Comparison of ENCODE assay signal across 8 cellular contexts in the genomic region with DNA sequence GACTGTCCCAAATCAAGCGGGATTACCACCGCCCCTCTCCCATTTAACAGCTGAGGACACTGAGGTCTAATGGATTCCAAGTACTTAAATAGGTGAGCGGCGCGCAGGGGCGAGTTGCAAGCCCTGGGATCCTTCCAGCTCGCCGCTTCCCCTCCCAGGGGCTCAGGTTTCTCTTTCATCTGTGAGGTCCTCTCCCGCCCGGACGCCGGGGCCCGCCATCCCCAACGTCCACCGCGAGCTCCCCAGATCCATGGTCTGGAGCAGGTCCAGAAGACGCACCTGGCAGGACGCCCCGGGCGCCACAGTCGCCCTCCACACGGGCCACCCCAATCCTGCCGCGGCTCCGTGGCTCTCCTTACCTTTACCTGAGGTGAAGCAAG. TPM values are rescaled to one million over a fixed set of nuclear protein-coding genes. Genes with fewer than 3 reads are reported as not detected.
DNase-seq lines count a peak whose midpoint lies in the region; ATAC-seq, FAIRE-seq and TF ChIP-seq lines count a peak whose summit lies in the region.

No MANE protein-coding gene starts in this region.

- FAIRE-seq in HTR-8/SVneo (lab: Jason Lieb, UNC): no peak

- peaks cover 14% of the 10 kb centered on the region for H3K36me3 Mint-ChIP-seq in stimulated activated naive CD8-positive, alpha-beta T cell treated with anti-CD3 and anti-CD28 coated beads, Interleukin-15, Interleukin-2, amounts not matched to agents 100 ng/mL and 50 ng/mL, for 24 hours (ENCODE audit: low read depth)
- H3K36me3 Mint-ChIP-seq in WTC11: no peaks in the 10 kb centered on the region

- 0% methylated on average over 24 to 25 of the region's 25 CpGs for WGBS in psoas muscle, 3 donors

- H3K9me3 ChIP-seq in psoas muscle: no peaks in the 10 kb centered on the region

- H3K4me3 Mint-ChIP-seq in stimulated activated naive CD8-positive, alpha-beta T cell treated with anti-CD3 and anti-CD28 coated beads, Interleukin-15, Interleukin-2, amounts not matched to agents 100 ng/mL and 50 ng/mL, for 24 hours: peak overlapping the region; percentile 89
- H3K4me3 Mint-ChIP-seq in WTC11: peak overlapping the region; percentile 95

- H3K36me3 ChIP-seq in psoas muscle (ENCODE audit: insufficient read depth in 1 of 2, low read depth in 1 of 2): no peaks in the 10 kb centered on the region

- H3K27ac Mint-ChIP-seq in stimulated activated naive CD8-positive, alpha-beta T cell treated with anti-CD3 and anti-CD28 coated beads, Interleukin-15, Interleukin-2, amounts not matched to agents 100 ng/mL and 50 ng/mL, for 24 hours: peak overlapping the region; percentile 99
- H3K27ac Mint-ChIP-seq in WTC11: peak overlapping the region; percentile 97

- H3K27me3 ChIP-seq in psoas muscle (ENCODE audit: insufficient read depth in 3 of 3, low read length in 2 of 3): no peaks in the 10 kb centered on the region

- H3K4me1 Mint-ChIP-seq in stimulated activated naive CD8-positive, alpha-beta T cell treated with anti-CD3 and anti-CD28 coated beads, Interleukin-15, Interleukin-2, amounts not matched to agents 100 ng/mL and 50 ng/mL, for 24 hours (ENCODE audit: low read depth): peaks cover 59% of the 10 kb centered on the region
- H3K4me1 Mint-ChIP-seq in WTC11: peaks cover 58% of the 10 kb centered on the region

- POLR2A ChIA-PET in WTC11 (lab: Charles Lee): interaction anchor here (0.6 to 2.0 kb wide), 6 partner anchors 19 to 247 kb away, joined by 3 to 6 read pairs (median 3); a partner anchor contains a TSS

- peak overlapping the region; percentile 71 for H3K27ac ChIP-seq in psoas muscle

- intact Hi-C loops in psoas muscle (cut with DNase I): no loop called here

- ATAC-seq in stimulated activated naive CD8-positive, alpha-beta T cell treated with anti-CD3 and anti-CD28 coated beads, Interleukin-15, Interleukin-2, amounts not matched to agents 100 U/mL and 50 U/mL, for 24 hours: no peak
- ATAC-seq in WTC11 (peak; percentile 35), psoas muscle (peak in 3 of 4 donors; percentile 5 to 42 (median 17))

- no peak for DNase-seq in stimulated activated naive CD8-positive, alpha-beta T cell treated with anti-CD3 and anti-CD28 coated beads, Interleukin-15, Interleukin-2, amounts not matched to agents 100 U/mL and 50 U/mL, for 24 hours
- peak; percentile 32 for DNase-seq in HTR-8/SVneo (ENCODE audit: insufficient read length, low spot score)
- DNase-seq in WTC11 (ENCODE audit: low spot score): peak; percentile 63
- DNase-seq in globus pallidus (ENCODE audit: low spot score): peak; percentile 37
- DNase-seq in psoas muscle: no peak
- DNase-seq in cerebellum (ENCODE audit: low spot score): no peak
- DNase-seq in LoVo (ENCODE audit: low spot score): no peak

- no peaks in the 10 kb centered on the region for H3K4me1 ChIP-seq in psoas muscle

- peak overlapping the region; percentile 89 for H3K4me3 ChIP-seq in psoas muscle

- TF ChIP-seq CTCF in WTC11 (IDR thresholded peaks at IDR 0.05) (no peak), psoas muscle (IDR thresholded peaks at IDR 0.05) (no peak)

- H3K27me3 Mint-ChIP-seq in stimulated activated naive CD8-positive, alpha-beta T cell treated with anti-CD3 and anti-CD28 coated beads, Interleukin-15, Interleukin-2, amounts not matched to agents 100 ng/mL and 50 ng/mL, for 24 hours: no peaks in the 10 kb centered on the region
- H3K27me3 Mint-ChIP-seq in WTC11 (ENCODE audit: low read depth): no peaks in the 10 kb centered on the region

- CTCF ChIA-PET in WTC11 (lab: Charles Lee): interaction anchor here (1.3 to 3.5 kb wide), 3 partner anchors 13 to 51 kb away, joined by 3 to 21 read pairs (median 4); no protein-coding TSS in a partner anchor

- H3K9me3 Mint-ChIP-seq in stimulated activated naive CD8-positive, alpha-beta T cell treated with anti-CD3 and anti-CD28 coated beads, Interleukin-15, Interleukin-2, amounts not matched to agents 100 ng/mL and 50 ng/mL, for 24 hours: no peaks in the 10 kb centered on the region
- no peaks in the 10 kb centered on the region for H3K9me3 Mint-ChIP-seq in WTC11

TF ChIP-seq in WTC11, 78 proteins besides CTCF, POLR2A, EP300 and RAD21:
- TF ChIP-seq ZNF138 (CRISPR knock-in tag; conservative IDR thresholded peaks at IDR 0.05) (peak; percentile 70; the same call in 1 of the 2 replicates), ZBTB21 (CRISPR knock-in tag; IDR thresholded peaks at IDR 0.05; ENCODE audit: borderline replicate concordance) (0 out of 2 replicates have a peak, but pooled peaks have one; percentile 32), TP53 (CRISPR knock-in tag; IDR thresholded peaks at IDR 0.05) (peak; percentile 87; the same call in 1 of the 2 replicates), ZNF396 (CRISPR knock-in tag; IDR thresholded peaks at IDR 0.05; ENCODE audit: borderline replicate concordance) (no peak), SOX15 (CRISPR knock-in tag; IDR thresholded peaks at IDR 0.05) (no peak), NR3C1 (CRISPR knock-in tag; conservative IDR thresholded peaks at IDR 0.05; ENCODE audit: low read depth) (0 out of 2 replicates have a peak, but pooled peaks have one; percentile 29), CBFB (CRISPR knock-in tag; IDR thresholded peaks at IDR 0.05; ENCODE audit: low read depth) (peak; percentile 67; the same call in 1 of the 2 replicates), ATF1 (CRISPR knock-in tag; IDR thresholded peaks at IDR 0.05) (0 out of 2 replicates have a peak, but pooled peaks have one; percentile 47), EMX1 (CRISPR knock-in tag; IDR thresholded peaks at IDR 0.05) (no peak), GTF2I (CRISPR knock-in tag; conservative IDR thresholded peaks at IDR 0.05) (peak; percentile 93)
- TF ChIP-seq, protein P1, sequence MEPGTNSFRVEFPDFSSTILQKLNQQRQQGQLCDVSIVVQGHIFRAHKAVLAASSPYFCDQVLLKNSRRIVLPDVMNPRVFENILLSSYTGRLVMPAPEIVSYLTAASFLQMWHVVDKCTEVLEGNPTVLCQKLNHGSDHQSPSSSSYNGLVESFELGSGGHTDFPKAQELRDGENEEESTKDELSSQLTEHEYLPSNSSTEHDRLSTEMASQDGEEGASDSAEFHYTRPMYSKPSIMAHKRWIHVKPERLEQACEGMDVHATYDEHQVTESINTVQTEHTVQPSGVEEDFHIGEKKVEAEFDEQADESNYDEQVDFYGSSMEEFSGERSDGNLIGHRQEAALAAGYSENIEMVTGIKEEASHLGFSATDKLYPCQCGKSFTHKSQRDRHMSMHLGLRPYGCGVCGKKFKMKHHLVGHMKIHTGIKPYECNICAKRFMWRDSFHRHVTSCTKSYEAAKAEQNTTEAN (CRISPR knock-in tag; IDR thresholded peaks at IDR 0.05): peak; percentile 72; the same call in 1 of the 2 replicates
- TF ChIP-seq, protein P2, sequence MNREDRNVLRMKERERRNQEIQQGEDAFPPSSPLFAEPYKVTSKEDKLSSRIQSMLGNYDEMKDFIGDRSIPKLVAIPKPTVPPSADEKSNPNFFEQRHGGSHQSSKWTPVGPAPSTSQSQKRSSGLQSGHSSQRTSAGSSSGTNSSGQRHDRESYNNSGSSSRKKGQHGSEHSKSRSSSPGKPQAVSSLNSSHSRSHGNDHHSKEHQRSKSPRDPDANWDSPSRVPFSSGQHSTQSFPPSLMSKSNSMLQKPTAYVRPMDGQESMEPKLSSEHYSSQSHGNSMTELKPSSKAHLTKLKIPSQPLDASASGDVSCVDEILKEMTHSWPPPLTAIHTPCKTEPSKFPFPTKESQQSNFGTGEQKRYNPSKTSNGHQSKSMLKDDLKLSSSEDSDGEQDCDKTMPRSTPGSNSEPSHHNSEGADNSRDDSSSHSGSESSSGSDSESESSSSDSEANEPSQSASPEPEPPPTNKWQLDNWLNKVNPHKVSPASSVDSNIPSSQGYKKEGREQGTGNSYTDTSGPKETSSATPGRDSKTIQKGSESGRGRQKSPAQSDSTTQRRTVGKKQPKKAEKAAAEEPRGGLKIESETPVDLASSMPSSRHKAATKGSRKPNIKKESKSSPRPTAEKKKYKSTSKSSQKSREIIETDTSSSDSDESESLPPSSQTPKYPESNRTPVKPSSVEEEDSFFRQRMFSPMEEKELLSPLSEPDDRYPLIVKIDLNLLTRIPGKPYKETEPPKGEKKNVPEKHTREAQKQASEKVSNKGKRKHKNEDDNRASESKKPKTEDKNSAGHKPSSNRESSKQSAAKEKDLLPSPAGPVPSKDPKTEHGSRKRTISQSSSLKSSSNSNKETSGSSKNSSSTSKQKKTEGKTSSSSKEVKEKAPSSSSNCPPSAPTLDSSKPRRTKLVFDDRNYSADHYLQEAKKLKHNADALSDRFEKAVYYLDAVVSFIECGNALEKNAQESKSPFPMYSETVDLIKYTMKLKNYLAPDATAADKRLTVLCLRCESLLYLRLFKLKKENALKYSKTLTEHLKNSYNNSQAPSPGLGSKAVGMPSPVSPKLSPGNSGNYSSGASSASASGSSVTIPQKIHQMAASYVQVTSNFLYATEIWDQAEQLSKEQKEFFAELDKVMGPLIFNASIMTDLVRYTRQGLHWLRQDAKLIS (CRISPR knock-in tag; IDR thresholded peaks at IDR 0.05; ENCODE audit: borderline replicate concordance): peak; percentile 44; the same call in 1 of the 2 replicates
TF ChIP-seq in WTC11: peak in this region for 9.

RNA-seq across cellular contexts. Expression of a gene that starts 0.3 kb away (rescaled TPM):
- total RNA-seq in WTC11 (2021) (48.5 to 56.0 TPM (median 53.8 TPM) in 3 replicates), psoas muscle (1 to 10 TPM in 3 of 4 donors, under 1 TPM in 1; 0.86 to 2.3 (median 1.8) TPM), cerebellum (50.0 TPM)
- 1 to 10 TPM in 2 of 3 donors, under 1 TPM in 1; 0.88 to 1.3 (median 1.2) TPM for polyA plus RNA-seq in psoas muscle

Comparison
In these comparisons a context has a peak if more than half of its experiments do, and no peak if none do; other contexts are left out.
1. DNase-seq: peak in HTR-8/SVneo (single experiment), WTC11 (single experiment) and globus pallidus (single experiment); none in stimulated activated naive CD8-positive, alpha-beta T cell treated with anti-CD3 and anti-CD28 coated beads, Interleukin-15, Interleukin-2, amounts not matched to agents 100 U/mL and 50 U/mL, for 24 hours (single experiment), psoas muscle (0 of 2), cerebellum (single experiment) and LoVo (single experiment).
2. RNA of a gene that starts 0.3 kb away (total RNA-seq): 50.0 TPM in cerebellum (single experiment) and 48.5 to 56.0 TPM in WTC11; 0.86 to 2.3 TPM in psoas muscle; every median in the first group is over 10 times any median in the second.